14 cellular contexts compared by ENCODE assay signal in the genomic region with DNA sequence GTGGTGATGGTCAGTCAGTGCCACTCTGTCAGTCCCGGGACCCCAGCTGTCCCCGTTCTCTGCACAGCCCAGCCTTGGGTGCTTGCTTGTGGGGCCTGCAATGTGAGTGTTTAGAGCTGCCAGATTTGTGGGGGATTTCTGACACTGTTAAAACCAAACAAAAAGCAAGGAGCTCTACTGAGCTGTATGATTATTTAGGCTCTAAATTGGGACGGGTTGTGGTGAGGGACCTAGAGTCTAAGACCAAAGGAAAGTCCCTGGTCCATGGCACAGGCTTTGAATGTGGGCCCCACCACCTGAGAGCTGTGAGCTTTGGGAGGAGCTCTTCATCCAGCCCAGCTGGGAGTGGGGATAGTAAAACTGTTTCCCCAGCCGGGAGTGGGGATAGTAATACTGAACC.
A peak's percentile ranks its signal among the peaks of the same experiment; 100 is the strongest.
DNase-seq lines count a peak whose midpoint lies in the region; ATAC-seq and TF ChIP-seq lines count a peak whose summit lies in the region.
"Had no signal": no experiment of that assay in that cellular context is flagged by ENCODE, and none has a peak within 500 bp of the region (broad histone marks: within the 10 kb centered on the region; RNA-seq: fewer than 3 reads in every experiment).

No MANE protein-coding gene starts in this region.

- H3K36me3 ChIP-seq in psoas muscle (ENCODE audit: insufficient read depth in 1 of 2, low read depth in 1 of 2) = no peaks in the 10 kb centered on the region
- H3K36me3 ChIP-seq: neutrophil had no signal

- peak overlapping the region in 2 of 7 donors; percentile 23 to 71 for H3K27ac Mint-ChIP-seq in CD14-positive monocyte
- H3K27ac Mint-ChIP-seq: activated naive CD8-positive, alpha-beta T cell had no signal

- H3K27me3 ChIP-seq in layer of hippocampus (ENCODE audit: control insufficient read depth, insufficient read depth, low read length) (no peaks in the 10 kb centered on the region), psoas muscle (ENCODE audit: insufficient read depth in 3 of 3, low read length in 2 of 3) (no peaks in the 10 kb centered on the region)
- H3K27me3 ChIP-seq: neutrophil had no signal

- H3K9me3 ChIP-seq in psoas muscle = no peaks in the 10 kb centered on the region
- H3K9me3 ChIP-seq: neutrophil had no signal

- H3K4me3 Mint-ChIP-seq in CD14-positive monocyte = no peak overlapping the region
- H3K4me3 Mint-ChIP-seq: activated naive CD8-positive, alpha-beta T cell had no signal

- peaks cover 6 to 13% of the 10 kb centered on the region in 2 donors for H3K36me3 Mint-ChIP-seq in CD14-positive monocyte
- H3K36me3 Mint-ChIP-seq: activated naive CD8-positive, alpha-beta T cell had no signal

- intact Hi-C loops in psoas muscle (cut with DNase I) (no loop called here), CD14-positive monocyte (cut with micrococcal nuclease) (no loop called here)

- H3K4me1 Mint-ChIP-seq in CD14-positive monocyte = peaks cover 49% of the 10 kb centered on the region

- peak overlapping the region; percentile 42 for H3K27ac ChIP-seq in layer of hippocampus (ENCODE audit: low read depth, low read length)
- no peak overlapping the region for H3K27ac ChIP-seq in psoas muscle
- H3K27ac ChIP-seq: KMS-11, neutrophil, PC-9 had no signal

- WGBS in psoas muscle, 3 donors = 71 to 81% (median 73%) methylated on average over 4 of the region's 4 CpGs

- H3K9me3 Mint-ChIP-seq in CD14-positive monocyte = peaks cover 0 to 1% (median 0%) of the 10 kb centered on the region in 7 donors

- H3K4me3 ChIP-seq in psoas muscle = no peak overlapping the region
- H3K4me3 ChIP-seq: PC-9 had no signal

- no peaks in the 10 kb centered on the region for H3K4me1 ChIP-seq in psoas muscle

- DNase-seq in psoas muscle (no peak), NCI-H2081 treated with DMSO at 0.1 percent for 48 hours (lab: John Stamatoyannopoulos, UW) (no peak), CD14-positive monocyte (ENCODE audit: low spot score) (no peak)
- DNase-seq in NK-92 treated with Interleukin-12 subunit alpha and Interleukin-12 subunit beta, amount 100 ng/mL, for 24 hours (lab: John Stamatoyannopoulos, UW) = no peak
- DNase-seq: effector CD8-positive, alpha-beta T cell; NCI-H2029 treated with DMSO at 0.1 percent for 48 hours had no signal

- peaks cover 0 to 1% (median 0%) of the 10 kb centered on the region in 3 donors for H3K27me3 Mint-ChIP-seq in CD14-positive monocyte (ENCODE audit: low read depth in 3 of 3)
- H3K27me3 Mint-ChIP-seq: activated naive CD8-positive, alpha-beta T cell had no signal

- TF ChIP-seq CTCF in psoas muscle (IDR thresholded peaks at IDR 0.05) (no peak), CD14-positive monocyte (IDR thresholded peaks at IDR 0.05) (no peak)

- peak; percentile 52 for ATAC-seq in GM18498 (IDR thresholded peaks at IDR 0.05; ENCODE audit: unreplicated experiment)
- ATAC-seq in GM19438 (IDR thresholded peaks at IDR 0.05; ENCODE audit: low read depth, unreplicated experiment) = peak; percentile 65
- peak; percentile 52 for ATAC-seq in HG03095 (IDR thresholded peaks at IDR 0.05; ENCODE audit: unreplicated experiment)
- no peak for ATAC-seq in psoas muscle

Comparison
In these comparisons a context has a peak if more than half of its experiments do, and no peak if none do; other contexts are left out.
1. ATAC-seq: peak in GM18498 (single experiment), GM19438 (single experiment) and HG03095 (single experiment); none in psoas muscle (0 of 4).